In the genomic region with DNA sequence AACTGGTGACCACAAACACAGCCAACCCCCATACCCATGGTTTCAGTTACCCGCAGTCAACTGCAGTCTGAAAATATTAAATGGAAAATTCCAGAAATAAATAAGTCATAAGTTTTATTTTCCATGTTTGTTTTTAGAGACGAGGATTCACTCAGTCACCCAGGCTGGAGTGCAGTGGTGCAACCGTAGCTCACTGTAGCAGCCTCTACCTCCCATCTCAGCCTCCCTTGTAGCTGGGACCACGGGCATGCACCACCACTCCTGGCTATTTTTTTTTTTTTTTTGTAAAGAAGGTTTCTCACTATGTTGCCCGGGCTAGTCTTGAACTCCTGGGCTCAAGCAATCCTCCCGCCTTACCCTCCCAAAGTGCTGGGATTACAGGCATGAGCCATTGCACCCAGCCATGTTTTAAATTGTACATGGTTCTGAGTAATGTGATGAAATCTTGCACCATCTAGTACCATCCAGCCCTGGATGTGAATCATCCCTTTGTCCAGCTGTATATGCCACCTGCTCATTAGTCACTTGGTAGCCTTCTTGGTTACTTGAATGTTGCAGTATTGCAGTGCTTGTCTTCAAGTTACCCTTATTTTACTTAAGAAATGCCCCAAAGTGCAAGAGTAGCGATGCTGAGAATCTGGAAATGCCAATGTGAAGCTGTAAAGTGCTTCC, we compare ENCODE assay signal across 10 cellular contexts. TPM values are rescaled to one million over a fixed set of nuclear protein-coding genes. Genes with fewer than 3 reads are reported as not detected.
DNase-seq lines count a peak whose midpoint lies in the region; ATAC-seq, FAIRE-seq and TF ChIP-seq lines count a peak whose summit lies in the region.
"Had no signal": no experiment of that assay in that cellular context is flagged by ENCODE, and none has a peak within 500 bp of the region (broad histone marks: within the 10 kb centered on the region; RNA-seq: fewer than 3 reads in every experiment).

No MANE protein-coding gene starts in this region.

- no peak for FAIRE-seq in urothelium cell line (lab: Jason Lieb, UNC)

- H3K27ac Mint-ChIP-seq in activated naive CD4-positive, alpha-beta T cell treated with anti-CD3 and anti-CD28 coated beads, Interleukin-2, amount 50 U/mL, for 72 hours: peak overlapping the region; percentile 84 to 87
- H3K27ac Mint-ChIP-seq: activated T-helper 1 cell treated with anti-CD3 and anti-CD28 coated beads, Interleukin-12 subunit alpha, Interleukin-12 subunit beta, Interleukin-2, Interleukin-4 antibody, amounts not matched to agents 30 ng/mL and 10 ng/mL and 1 ng/mL, durations not matched to agents 14 hours and 24 hours and 36 hours had no signal

- peaks cover 24 to 56% of the 10 kb centered on the region in 2 donors for H3K36me3 Mint-ChIP-seq in activated naive CD4-positive, alpha-beta T cell treated with anti-CD3 and anti-CD28 coated beads, Interleukin-2, amount 50 U/mL, for 72 hours

- POLR2A ChIA-PET in RWPE1 (lab: Yijun Ruan, JAX; ENCODE audit: low non-redundant PET): no interaction called here

- peak; percentile 81 to 99 for ATAC-seq in activated naive CD4-positive, alpha-beta T cell treated with anti-CD3 and anti-CD28 coated beads, Interleukin-2, amount 50 U/mL, for 72 hours
- ATAC-seq in GM18868 (IDR thresholded peaks at IDR 0.05; ENCODE audit: unreplicated experiment): no peak
- ATAC-seq in GM21825 (IDR thresholded peaks at IDR 0.05; ENCODE audit: unreplicated experiment): no peak
- ATAC-seq in HG03354 (IDR thresholded peaks at IDR 0.05; ENCODE audit: poor library complexity, severe bottlenecking, unreplicated experiment): no peak

- H3K27ac ChIP-seq in RWPE1: peak overlapping the region; percentile 76

- no peak for TF ChIP-seq CTCF in RWPE1 (conservative IDR thresholded peaks at IDR 0.05; ENCODE audit: low read depth)

- peaks cover 9 to 13% of the 10 kb centered on the region in 2 donors for H3K9me3 Mint-ChIP-seq in activated naive CD4-positive, alpha-beta T cell treated with anti-CD3 and anti-CD28 coated beads, Interleukin-2, amount 50 U/mL, for 72 hours

- DNase-seq in activated naive CD4-positive, alpha-beta T cell treated with anti-CD3 and anti-CD28 coated beads, Interleukin-2, amount 50 U/mL, for 72 hours (ENCODE audit: low spot score in 2 of 2): no peak
- no peak for DNase-seq in activated naive CD4-positive, alpha-beta T cell treated with Interleukin-2 at 50 U/mL for 16 hours
- peak; percentile 93 for DNase-seq in RWPE1 (ENCODE audit: low spot score)
- peak; percentile 90 for DNase-seq in fibroblast of the conjunctiva (ENCODE audit: low read depth)
- peak; percentile 21 for DNase-seq in urothelium cell line (ENCODE audit: low spot score)
- DNase-seq: COR-L47 had no signal

- CTCF ChIA-PET in RWPE1 (lab: Yijun Ruan, JAX): interaction anchor here (0.6 to 1.2 kb wide), 2 partner anchors 239 to 1193 kb away, joined by 3 to 4 read pairs; partner anchors contain the start of gene SLC52A3

RNA-seq across cellular contexts. Expression of gene CSNK2A1, which starts 14.5 kb away (rescaled TPM):
- 100 to 1,000 TPM; 154 to 202 TPM for total RNA-seq in activated naive CD4-positive, alpha-beta T cell treated with anti-CD3 and anti-CD28 coated beads, Interleukin-2, amount 50 U/mL, for 72 hours

Comparison
In these comparisons a context has a peak if more than half of its experiments do, and no peak if none do; other contexts are left out.
1. ATAC-seq: peak in activated naive CD4-positive, alpha-beta T cell treated with anti-CD3 and anti-CD28 coated beads, Interleukin-2, amount 50 U/mL, for 72 hours (2 of 2); none in GM18868 (single experiment), GM21825 (single experiment) and HG03354 (single experiment).
2. DNase-seq: peak in RWPE1 (single experiment), fibroblast of the conjunctiva (single experiment) and urothelium cell line (single experiment); none in activated naive CD4-positive, alpha-beta T cell treated with anti-CD3 and anti-CD28 coated beads, Interleukin-2, amount 50 U/mL, for 72 hours (0 of 2) and activated naive CD4-positive, alpha-beta T cell treated with Interleukin-2 at 50 U/mL for 16 hours (single experiment).